ENCODE assay signal across 16 cellular contexts in genomic region chr2:168772704-168773103, GRCh38. TPM values are rescaled to one million over a fixed set of nuclear protein-coding genes. Genes with fewer than 3 reads are reported as not detected.
A peak's percentile ranks its signal among the peaks of the same experiment; 100 is the strongest.
DNase-seq lines count a peak whose midpoint lies in the region; ATAC-seq, FAIRE-seq and TF ChIP-seq lines count a peak whose summit lies in the region.
"Had no signal": no experiment of that assay in that cellular context is flagged by ENCODE, and none has a peak within 500 bp of the region (broad histone marks: within the 10 kb centered on the region; RNA-seq: fewer than 3 reads in every experiment).

No MANE protein-coding gene starts in this region.

- H3K36me3 Mint-ChIP-seq in mesothelial cell of epicardium, result peaks cover 41% of the 10 kb centered on the region

- peaks cover 22% of the 10 kb centered on the region for H3K9me3 Mint-ChIP-seq in mesothelial cell of epicardium

- H3K27ac Mint-ChIP-seq in mesothelial cell of epicardium, result peak overlapping the region; percentile 61
- H3K27ac Mint-ChIP-seq: CD4-positive, alpha-beta memory T cell; GM23338; H9 had no signal

- peaks cover 36% of the 10 kb centered on the region for H3K4me1 Mint-ChIP-seq in mesothelial cell of epicardium
- H3K4me1 Mint-ChIP-seq: CD4-positive, alpha-beta memory T cell had no signal

- H3K27me3 Mint-ChIP-seq in mesothelial cell of epicardium (ENCODE audit: low read depth), result no peaks in the 10 kb centered on the region
- H3K27me3 Mint-ChIP-seq: CD4-positive, alpha-beta memory T cell had no signal

- no peak for DNase-seq in GM19239 (ENCODE audit: insufficient read length, low spot score)
- no peak for DNase-seq in left lobe of liver (ENCODE audit: low spot score)
- DNase-seq in mesothelial cell of epicardium (ENCODE audit: low spot score in 2 of 2, unreplicated experiment in 2 of 2), result no peak
- DNase-seq in cerebellar nuclear complex (lab: John Stamatoyannopoulos, UW), result no peak
- DNase-seq: C1 segment of cervical spinal cord; Caco-2; CD4-positive, alpha-beta memory T cell; DMS153; DND-41; H9 had no signal

- peak; percentile 69 for FAIRE-seq in GM19239 (lab: Jason Lieb, UNC)
- FAIRE-seq: G401.6, GM12892 had no signal

- H3K4me3 Mint-ChIP-seq in mesothelial cell of epicardium, result no peak overlapping the region
- H3K4me3 Mint-ChIP-seq: CD4-positive, alpha-beta memory T cell; GM23338; H9 had no signal

- TF ChIP-seq CTCF in mesothelial cell of epicardium (IDR thresholded peaks at IDR 0.05; ENCODE audit: unreplicated experiment), result no peak

- peak; percentile 73 for ATAC-seq in left lobe of liver
- no peak for ATAC-seq in GM18858 (IDR thresholded peaks at IDR 0.05; ENCODE audit: unreplicated experiment)
- ATAC-seq in HG03095 (IDR thresholded peaks at IDR 0.05; ENCODE audit: unreplicated experiment), result no peak

RNA-seq across cellular contexts. Expression of gene NOSTRIN, which starts 29.7 kb away (rescaled TPM):
- total RNA-seq in left lobe of liver (3.5 TPM), mesothelial cell of epicardium (0.90 to 1.0 TPM (median 0.98 TPM) in 3 replicates)
- total RNA-seq: A673; CD4-positive, alpha-beta memory T cell; GM23338; H9 had no signal
